Comparison of ENCODE assay signal across 8 cellular contexts in the genomic region with DNA sequence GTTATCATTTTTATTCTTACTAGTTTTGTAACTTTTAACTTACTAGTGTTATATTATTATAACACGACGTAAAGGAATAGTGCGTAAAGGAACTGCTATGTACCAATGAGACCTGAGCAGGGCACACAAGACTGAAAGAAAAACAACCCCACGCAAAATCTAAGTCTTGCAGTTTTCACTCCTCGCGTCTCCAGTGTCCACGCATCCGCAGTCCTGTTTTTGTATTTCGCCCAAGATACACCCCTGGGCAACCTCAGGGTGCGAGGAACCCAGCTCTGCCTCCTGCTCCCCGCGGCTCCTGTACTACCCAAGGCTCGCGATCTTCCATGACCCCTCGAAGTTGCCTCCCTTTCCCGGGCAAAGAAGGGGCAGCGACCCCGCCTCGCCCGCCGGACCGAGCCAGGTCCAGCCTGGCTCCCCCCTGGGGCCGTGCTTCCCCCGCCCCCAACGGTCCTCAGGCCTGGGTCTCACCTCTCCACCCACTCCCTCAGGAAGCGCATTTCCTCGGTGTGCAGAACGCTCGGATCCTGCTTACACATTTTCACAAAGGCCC. TPM values are rescaled to one million over a fixed set of nuclear protein-coding genes. Genes with fewer than 3 reads are reported as not detected.
DNase-seq lines count a peak whose midpoint lies in the region; ATAC-seq and TF ChIP-seq lines count a peak whose summit lies in the region.

No MANE protein-coding gene starts in this region.

- H3K4me1 Mint-ChIP-seq in Caco-2 (ENCODE audit: low read depth, unreplicated experiment), result peaks cover 6% of the 10 kb centered on the region
- peaks cover 40% of the 10 kb centered on the region for H3K4me1 Mint-ChIP-seq in dendritic cell treated with granulocyte-macrophage colony-stimulating factor and Interleukin-4, amounts not matched to agents 40 ng/mL and 50 ng/mL, for 4 days (ENCODE audit: low read depth)

- DNase-seq in Caco-2 (peak in 1 of 2 experiments; percentile 37), SK-N-MC (ENCODE audit: low read depth, low spot score) (no peak), left lung (peak in 1 of 2 donors; percentile 84), NCI-H446 (lab: John Stamatoyannopoulos, UW) (no peak)

- no peak for TF ChIP-seq CTCF in Caco-2 (IDR thresholded peaks at IDR 0.05; ENCODE audit: insufficient read depth in 1 of 2, low read depth in 1 of 2, low read length in 1 of 2, severe bottlenecking in 1 of 2, unreplicated experiment in 1 of 2)
- TF ChIP-seq CTCF in left lung (IDR thresholded peaks at IDR 0.05), result no peak

- H3K27ac ChIP-seq in SK-N-MC, result peak overlapping the region; percentile 99
- H3K27ac ChIP-seq in left lung, result peak overlapping the region; percentile 98 to 99
- peak overlapping the region; percentile 95 for H3K27ac ChIP-seq in stomach smooth muscle (ENCODE audit: low read length)

- H3K4me3 Mint-ChIP-seq in Caco-2 (ENCODE audit: unreplicated experiment), result peak overlapping the region; percentile 98
- H3K4me3 Mint-ChIP-seq in dendritic cell treated with granulocyte-macrophage colony-stimulating factor and Interleukin-4, amounts not matched to agents 40 ng/mL and 50 ng/mL, for 4 days, result peak overlapping the region; percentile 99

- H3K9me3 ChIP-seq in Caco-2 (no peaks in the 10 kb centered on the region), SK-N-MC (ENCODE audit: low read depth, low read length) (no peaks in the 10 kb centered on the region), left lung (no peaks in the 10 kb centered on the region), stomach smooth muscle (ENCODE audit: control insufficient read depth in 2 of 2, low read length in 2 of 2) (no peaks in the 10 kb centered on the region)

- peak overlapping the region; percentile 100 for H3K27ac Mint-ChIP-seq in Caco-2 (ENCODE audit: unreplicated experiment)
- peak overlapping the region; percentile 99 for H3K27ac Mint-ChIP-seq in dendritic cell treated with granulocyte-macrophage colony-stimulating factor and Interleukin-4, amounts not matched to agents 40 ng/mL and 50 ng/mL, for 4 days

- no TSS peak for BruUV-seq in Caco-2 (replicated peaks; lab: Mats Ljungman, UMichigan)

- peak overlapping the region; percentile 56 for H3K4me3 ChIP-seq in Caco-2 (ENCODE audit: low read depth, low read length)
- peak overlapping the region; percentile 92 for H3K4me3 ChIP-seq in SK-N-MC
- peak overlapping the region; percentile 73 to 93 for H3K4me3 ChIP-seq in left lung
- peak overlapping the region; percentile 89 to 99 for H3K4me3 ChIP-seq in stomach smooth muscle (ENCODE audit: low read length in 2 of 2)

- H3K9me3 Mint-ChIP-seq in Caco-2 (ENCODE audit: unreplicated experiment), result no peaks in the 10 kb centered on the region
- H3K9me3 Mint-ChIP-seq in dendritic cell treated with granulocyte-macrophage colony-stimulating factor and Interleukin-4, amounts not matched to agents 40 ng/mL and 50 ng/mL, for 4 days, result no peaks in the 10 kb centered on the region

- intact Hi-C loops in Caco-2 (cut with micrococcal nuclease; ENCODE audit: unreplicated experiment) (loop anchor here (5.0 kb wide), 1 partner anchor 41 kb away; no protein-coding TSS in a partner anchor), left lung (cut with DNase I) (no loop called here)
- intact Hi-C loops in dendritic cell treated with granulocyte-macrophage colony-stimulating factor and Interleukin-4, amounts not matched to agents 40 ng/mL and 50 ng/mL, for 4 days (cut with micrococcal nuclease), result loop anchor here (2.0 to 5.0 kb wide), 2 partner anchors 43 to 431 kb away; a partner anchor contains a TSS

- ATAC-seq in GM19035 (IDR thresholded peaks at IDR 0.05; ENCODE audit: unreplicated experiment), result peak; percentile 24
- peak; percentile 15 for ATAC-seq in HG03342 (IDR thresholded peaks at IDR 0.05; ENCODE audit: unreplicated experiment)
- ATAC-seq in left lung, result peak; percentile 33

- no peaks in the 10 kb centered on the region; the same call in 1 of the 2 replicates for H3K36me3 ChIP-seq in Caco-2 (ENCODE audit: control insufficient read depth, insufficient read depth, low read length)
- H3K36me3 ChIP-seq in SK-N-MC (ENCODE audit: insufficient read depth, low read length), result peaks cover 26% of the 10 kb centered on the region
- peaks cover 0 to 4% of the 10 kb centered on the region in 2 donors for H3K36me3 ChIP-seq in left lung
- H3K36me3 ChIP-seq in stomach smooth muscle (ENCODE audit: control insufficient read depth in 2 of 2, insufficient read depth in 2 of 2, low read length in 2 of 2), result no peaks in the 10 kb centered on the region

- no peaks in the 10 kb centered on the region for H3K27me3 ChIP-seq in Caco-2 (replicated peaks; ENCODE audit: control insufficient read depth, insufficient read depth, low read length)
- H3K27me3 ChIP-seq in left lung, result no peaks in the 10 kb centered on the region
- H3K27me3 ChIP-seq in stomach smooth muscle (ENCODE audit: control insufficient read depth in 1 of 2, insufficient read depth in 2 of 2, low read length in 2 of 2), result no peaks in the 10 kb centered on the region

- H3K9ac ChIP-seq in SK-N-MC (ENCODE audit: insufficient read length) (peak overlapping the region; percentile 96), stomach smooth muscle (ENCODE audit: low read length in 2 of 2) (peak overlapping the region; percentile 92 to 98)

- H3K36me3 Mint-ChIP-seq in Caco-2 (ENCODE audit: insufficient read depth, unreplicated experiment), result peaks cover 38% of the 10 kb centered on the region
- H3K36me3 Mint-ChIP-seq in dendritic cell treated with granulocyte-macrophage colony-stimulating factor and Interleukin-4, amounts not matched to agents 40 ng/mL and 50 ng/mL, for 4 days (ENCODE audit: low read depth), result peaks cover 35% of the 10 kb centered on the region

- H3K27me3 Mint-ChIP-seq in Caco-2 (ENCODE audit: insufficient read depth, unreplicated experiment), result no peaks in the 10 kb centered on the region
- H3K27me3 Mint-ChIP-seq in dendritic cell treated with granulocyte-macrophage colony-stimulating factor and Interleukin-4, amounts not matched to agents 40 ng/mL and 50 ng/mL, for 4 days, result no peaks in the 10 kb centered on the region

- H3K4me1 ChIP-seq in Caco-2, result peaks cover 37% of the 10 kb centered on the region
- H3K4me1 ChIP-seq in left lung, result peaks cover 41 to 44% of the 10 kb centered on the region in 2 donors
- peaks cover 16% of the 10 kb centered on the region for H3K4me1 ChIP-seq in stomach smooth muscle (ENCODE audit: control insufficient read depth, insufficient read depth, low read length)

- CTCF ChIA-PET in Caco-2 (lab: Charles Lee), result interaction anchor here (0.6 to 2.6 kb wide), 4 partner anchors 43 to 173 kb away, joined by 3 to 16 read pairs (median 4); no protein-coding TSS in a partner anchor

- POLR2A ChIA-PET in Caco-2 (lab: Charles Lee), result interaction anchor here (0.5 to 2.2 kb wide), 16 partner anchors 10 to 1091 kb away, joined by 3 to 19 read pairs (median 7); a partner anchor contains a TSS

RNA-seq across cellular contexts. Expression of a gene that starts 0.4 kb away (rescaled TPM):
- total RNA-seq in Caco-2 (2022) (364 and 385 TPM in 2 replicates), left lung (100 to 1,000 TPM; 161 to 189 TPM)

RNA-seq across cellular contexts. Expression of a gene that starts 0.9 kb away (rescaled TPM):
- total RNA-seq in Caco-2 (2022), result 32.4 and 35.4 TPM in 2 replicates
- total RNA-seq in left lung, result 10 to 100 TPM; 23.2 to 24.6 TPM

RNA-seq across cellular contexts. Expression of a gene that starts 5.9 kb away (rescaled TPM):
- total RNA-seq in Caco-2 (2022) (not detected in 2 replicates), left lung (not detected)

RNA-seq across cellular contexts. Expression of a gene that starts 36.9 kb away (rescaled TPM):
- total RNA-seq in Caco-2 (2022) (23.1 and 23.5 TPM in 2 replicates), left lung (10 to 100 TPM; 18.3 to 18.5 TPM)

Comparison
In these comparisons a context has a peak if more than half of its experiments do, and no peak if none do; other contexts are left out.
1. intact Hi-C loops: an anchor here in Caco-2 (5.0 kb wide) and dendritic cell treated with granulocyte-macrophage colony-stimulating factor and Interleukin-4, amounts not matched to agents 40 ng/mL and 50 ng/mL, for 4 days (2.0 to 5.0 kb wide); none called in left lung.